1 cellular context compared by ENCODE assay signal in the genomic region with DNA sequence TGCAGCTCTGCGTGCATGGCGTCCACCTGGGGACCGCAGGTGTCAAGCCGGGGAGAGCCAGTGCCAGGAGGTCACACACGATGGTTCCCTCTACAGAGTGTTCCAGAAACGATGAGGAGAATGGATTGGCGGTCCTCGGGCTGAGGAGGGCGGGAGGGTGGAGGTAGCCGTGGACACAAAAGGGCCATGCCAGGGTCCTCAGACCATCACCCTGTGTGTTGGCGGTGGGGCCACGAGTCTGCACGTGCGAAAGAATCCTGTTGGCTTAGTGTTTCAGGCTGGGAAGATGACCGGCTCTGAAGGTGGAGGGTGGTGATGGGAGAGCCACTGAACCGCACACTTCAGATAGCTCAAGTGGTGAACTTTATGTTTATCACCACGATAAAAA.
TF ChIP-seq lines count a peak whose summit lies in the region.

No MANE protein-coding gene starts in this region.

TF ChIP-seq in HepG2, 621 proteins besides CTCF, POLR2A, EP300 and RAD21:
- TF ChIP-seq GTF2F1 (IDR thresholded peaks at IDR 0.05; ENCODE audit: low read length) (no peak), SRSF1 (optimal IDR thresholded peaks at IDR 0.05; ENCODE audit: low read depth, low read length) (peak; percentile 20), AGO2 (optimal IDR thresholded peaks at IDR 0.05; ENCODE audit: low read depth, low read length) (peak; percentile 8), ZC3H13 (CRISPR knock-in tag; IDR thresholded peaks at IDR 0.05) (0 out of 2 replicates have a peak, but pooled peaks have one; percentile 10), PHB2 (IDR thresholded peaks at IDR 0.05; ENCODE audit: partially characterized antibody) (no peak)
